In genomic region chr7:55827577-55827976, GRCh38 we compare ENCODE assay signal across 2 cellular contexts.
TF ChIP-seq lines count a peak whose summit lies in the region.

No MANE protein-coding gene starts in this region.

TF ChIP-seq in HCT116, 20 proteins besides CTCF, POLR2A, EP300 and RAD21:
- TF ChIP-seq EGR1 (IDR thresholded peaks at IDR 0.05; ENCODE audit: low read depth) (no peak), ZNF274 (IDR thresholded peaks at IDR 0.05; ENCODE audit: low read depth, low read length) (no peak), EZH2phosphoT487 (IDR thresholded peaks at IDR 0.05; ENCODE audit: borderline replicate concordance) (no peak), ZFX (IDR thresholded peaks at IDR 0.05) (no peak), JUND (IDR thresholded peaks at IDR 0.05) (no peak), SIN3A (IDR thresholded peaks at IDR 0.05; ENCODE audit: low read depth) (no peak)
TF ChIP-seq in HCT116: peak in this region for 0.

TF ChIP-seq in HEK293T, 16 proteins besides CTCF, POLR2A, EP300 and RAD21:
- TF ChIP-seq HDGF (IDR thresholded peaks at IDR 0.05; ENCODE audit: borderline replicate concordance) (no peak), NFRKB (IDR thresholded peaks at IDR 0.05) (no peak), TARDBP (IDR thresholded peaks at IDR 0.05) (no peak), CTBP1 (IDR thresholded peaks at IDR 0.05; ENCODE audit: borderline replicate concordance) (no peak), ELF4 (IDR thresholded peaks at IDR 0.05) (no peak)
